16 cellular contexts compared by ENCODE assay signal in genomic region chr9:122262073-122262472, GRCh38. TPM values are rescaled to one million over a fixed set of nuclear protein-coding genes. Genes with fewer than 3 reads are reported as not detected.
A peak's percentile ranks its signal among the peaks of the same experiment; 100 is the strongest.
DNase-seq lines count a peak whose midpoint lies in the region; ATAC-seq, FAIRE-seq and TF ChIP-seq lines count a peak whose summit lies in the region.
"Had no signal": no experiment of that assay in that cellular context is flagged by ENCODE, and none has a peak within 500 bp of the region (broad histone marks: within the 10 kb centered on the region; RNA-seq: fewer than 3 reads in every experiment).

No MANE protein-coding gene starts in this region.

- H3K36me3 Mint-ChIP-seq in T-helper 1 cell treated with Interleukin-12 subunit alpha and Interleukin-12 subunit beta and Interleukin-4 antibody, amounts not matched to agents 30 μg/mL and 1 μg/mL, for 36 hours (ENCODE audit: low read depth), result peaks cover 27% of the 10 kb centered on the region
- peaks cover 36% of the 10 kb centered on the region for H3K36me3 Mint-ChIP-seq in nephron (ENCODE audit: low read depth)

- H3K27ac Mint-ChIP-seq in T-helper 1 cell treated with Interleukin-12 subunit alpha and Interleukin-12 subunit beta and Interleukin-4 antibody, amounts not matched to agents 30 μg/mL and 1 μg/mL, for 36 hours, result no peak overlapping the region
- H3K27ac Mint-ChIP-seq in nephron, result peak overlapping the region; percentile 3 to 79 (median 39)
- H3K27ac Mint-ChIP-seq: stimulated activated memory B cell treated with anti-CD40 and anti-IgM and Interleukin-4, amounts not matched to agents 10 μg/mL and 1 μg/mL and 100 μg/mL, for 72 hours had no signal

- H2AFZ ChIP-seq in DND-41 (ENCODE audit: low read depth, low read length) (no peak overlapping the region), K562 (ENCODE audit: low read depth, low read length) (no peak overlapping the region)
- H2AFZ ChIP-seq: parathyroid adenoma had no signal

- POLR2A ChIA-PET in K562 (lab: Yijun Ruan, JAX), result interaction anchor here (0.6 kb wide), 1 partner anchor 1436 kb away, joined by 3 read pairs; no protein-coding TSS in a partner anchor

- peaks cover 40% of the 10 kb centered on the region for H3K4me1 ChIP-seq in DND-41 (ENCODE audit: insufficient read depth, low read length)
- peaks cover 2 to 26% of the 10 kb centered on the region in 2 experiments; a peak in 3 of 5 replicates for H3K4me1 ChIP-seq in K562 (replicated peaks in 1 of 2; ENCODE audit: control insufficient read depth in 2 of 2, insufficient read depth in 2 of 2, low read length in 2 of 2)

- H3K9me3 Mint-ChIP-seq in T-helper 1 cell treated with Interleukin-12 subunit alpha and Interleukin-12 subunit beta and Interleukin-4 antibody, amounts not matched to agents 30 μg/mL and 1 μg/mL, for 36 hours, result no peaks in the 10 kb centered on the region
- no peaks in the 10 kb centered on the region for H3K9me3 Mint-ChIP-seq in nephron
- H3K9me3 Mint-ChIP-seq: stimulated activated memory B cell treated with anti-CD40 and anti-IgM and Interleukin-4, amounts not matched to agents 10 μg/mL and 1 μg/mL and 100 μg/mL, for 72 hours had no signal

- TF ChIP-seq POLR2A in K562 (conservative IDR thresholded peaks at IDR 0.05), result no peak

- TF ChIP-seq EP300 in K562 (IDR thresholded peaks at IDR 0.05; ENCODE audit: low read length), result no peak

- H3K4me3 ChIP-seq in DND-41 (ENCODE audit: low read depth in 1 of 2, low read length in 2 of 2), result no peak overlapping the region
- H3K4me3 ChIP-seq in K562, result no peak overlapping the region
- H3K4me3 ChIP-seq: cardiac muscle cell, mucosa of descending colon had no signal

- no peak for ATAC-seq in DND-41 (ENCODE audit: insufficient read depth, low read depth)
- no peak for ATAC-seq in K562
- no peak for ATAC-seq in GM19328 (IDR thresholded peaks at IDR 0.05; ENCODE audit: unreplicated experiment)
- ATAC-seq: activated CD8-positive, alpha-beta memory T cell treated with anti-CD3 and anti-CD28 coated beads, Interleukin-2, amount 10 ng/mL, durations not matched to agents 7 days and 5 days; stimulated activated memory B cell treated with anti-CD40 and anti-IgM and Interleukin-4, amounts not matched to agents 10 μg/mL and 1 μg/mL and 100 μg/mL, for 72 hours had no signal

- BruUV-seq in K562 (replicated peaks; lab: Mats Ljungman, UMichigan), result no TSS peak

- H3K27me3 ChIP-seq in DND-41 (ENCODE audit: insufficient read depth, low read length, poor library complexity) (no peaks in the 10 kb centered on the region), K562 (ENCODE audit: control insufficient read depth in 2 of 2, insufficient read depth in 2 of 2, low read length in 2 of 2) (no peaks in the 10 kb centered on the region)
- H3K27me3 ChIP-seq: cardiac muscle cell had no signal

- H3K9me1 ChIP-seq in K562 (ENCODE audit: control insufficient read depth, insufficient read depth, low read length), result no peaks in the 10 kb centered on the region

- no peaks in the 10 kb centered on the region for H3K27me3 Mint-ChIP-seq in T-helper 1 cell treated with Interleukin-12 subunit alpha and Interleukin-12 subunit beta and Interleukin-4 antibody, amounts not matched to agents 30 μg/mL and 1 μg/mL, for 36 hours (ENCODE audit: low read depth)
- H3K27me3 Mint-ChIP-seq in nephron (ENCODE audit: low read depth), result no peaks in the 10 kb centered on the region
- H3K27me3 Mint-ChIP-seq: activated CD8-positive, alpha-beta memory T cell treated with anti-CD3 and anti-CD28 coated beads, Interleukin-2, amount 10 ng/mL, durations not matched to agents 7 days and 5 days; stimulated activated memory B cell treated with anti-CD40 and anti-IgM and Interleukin-4, amounts not matched to agents 10 μg/mL and 1 μg/mL and 100 μg/mL, for 72 hours had no signal

- H3K4me2 ChIP-seq in DND-41 (ENCODE audit: insufficient read depth, low read length), result peak overlapping the region; percentile 39; the same call in 1 of the 2 replicates
- H3K4me2 ChIP-seq in K562 (ENCODE audit: insufficient read depth, low read length), result no peak overlapping the region

- 35% methylated on average over 1 of the region's 1 CpG for WGBS in K562 (ENCODE audit: insufficient coverage, low coverage, missing lambda C conversion rate)

- H3K4me3 Mint-ChIP-seq in T-helper 1 cell treated with Interleukin-12 subunit alpha and Interleukin-12 subunit beta and Interleukin-4 antibody, amounts not matched to agents 30 μg/mL and 1 μg/mL, for 36 hours, result peak overlapping the region; percentile 33
- H3K4me3 Mint-ChIP-seq in nephron, result peak overlapping the region; percentile 45 to 99 (median 77)
- H3K4me3 Mint-ChIP-seq: activated CD8-positive, alpha-beta memory T cell treated with anti-CD3 and anti-CD28 coated beads, Interleukin-2, amount 10 ng/mL, durations not matched to agents 7 days and 5 days; stimulated activated memory B cell treated with anti-CD40 and anti-IgM and Interleukin-4, amounts not matched to agents 10 μg/mL and 1 μg/mL and 100 μg/mL, for 72 hours had no signal

- H3K9ac ChIP-seq in DND-41 (ENCODE audit: low read depth, low read length), result no peak overlapping the region
- no peak overlapping the region for H3K9ac ChIP-seq in K562 (ENCODE audit: insufficient read depth in 1 of 2, low read depth in 2 of 2, low read length in 2 of 2)
- H3K9ac ChIP-seq: parathyroid adenoma had no signal

- intact Hi-C loops in K562 (cut with micrococcal nuclease), result loop anchor here (5.0 kb wide), 1 partner anchor 105 kb away; the partner anchor contains the start of genes MORN5 and NDUFA8

- H3K36me3 ChIP-seq in DND-41 (ENCODE audit: insufficient read depth, low read length) (peaks cover 24% of the 10 kb centered on the region), K562 (ENCODE audit: control insufficient read depth, insufficient read depth, low read length) (peaks cover 72% of the 10 kb centered on the region)

- no peaks in the 10 kb centered on the region for H3K9me3 ChIP-seq in DND-41 (ENCODE audit: insufficient read depth, low read length, severe bottlenecking)
- H3K9me3 ChIP-seq in K562 (replicated peaks; ENCODE audit: control insufficient read depth, insufficient read depth, low read depth, low read length), result no peaks in the 10 kb centered on the region
- H3K9me3 ChIP-seq: mucosa of descending colon had no signal

- H3K4me1 Mint-ChIP-seq in T-helper 1 cell treated with Interleukin-12 subunit alpha and Interleukin-12 subunit beta and Interleukin-4 antibody, amounts not matched to agents 30 μg/mL and 1 μg/mL, for 36 hours (ENCODE audit: low read depth), result peaks cover 26% of the 10 kb centered on the region
- H3K4me1 Mint-ChIP-seq in nephron, result peaks cover 50% of the 10 kb centered on the region

- FAIRE-seq in K562 (lab: Jason Lieb, UNC), result no peak
- no peak for FAIRE-seq in GM19239 (lab: Jason Lieb, UNC)

- TF ChIP-seq CTCF in DND-41 (IDR thresholded peaks at IDR 0.05; ENCODE audit: borderline replicate concordance, extremely low read depth, low read length, poor library complexity, severe bottlenecking) (no peak), K562 (IDR thresholded peaks at IDR 0.05 in 2 of 3, conservative IDR thresholded peaks at IDR 0.05 in 1 of 3; ENCODE audit: insufficient read depth in 2 of 3, low read depth in 1 of 3, low read length in 3 of 3) (no peak), nephron (IDR thresholded peaks at IDR 0.05; ENCODE audit: unreplicated experiment in 3 of 3) (no peak)

- no peak for TF ChIP-seq RAD21 in K562 (CRISPR knock-in tag; conservative IDR thresholded peaks at IDR 0.05 in 1 of 2, IDR thresholded peaks at IDR 0.05 in 1 of 2)

- in situ Hi-C loops in K562 (cut with MboI), result no loop called here

- DNase-seq in T-helper 1 cell (no peak), DND-41 (no peak), K562 (ENCODE audit: extremely low read depth in 1 of 4, low spot score in 3 of 4) (no peak), GM19239 (ENCODE audit: insufficient read length, low spot score) (no peak), NCI-H1048 (lab: John Stamatoyannopoulos, UW) (no peak)
- DNase-seq: activated CD4-positive, CD25-positive, alpha-beta regulatory T cell treated with anti-CD3 and anti-CD28 coated beads, Interleukin-2, amount 50 U/mL, for 72 hours; activated CD8-positive, alpha-beta memory T cell treated with anti-CD3 and anti-CD28 coated beads, Interleukin-2, amount 10 ng/mL, durations not matched to agents 7 days and 5 days; SW 1271 had no signal

- H3K79me2 ChIP-seq in DND-41 (ENCODE audit: insufficient read depth, low read length), result peaks cover 55% of the 10 kb centered on the region
- H3K79me2 ChIP-seq in K562 (ENCODE audit: control insufficient read depth, insufficient read depth, low read length), result peaks cover 71% of the 10 kb centered on the region

- H4K20me1 ChIP-seq in DND-41 (ENCODE audit: insufficient read depth, low read length), result peaks cover 5% of the 10 kb centered on the region; the same call in 1 of the 2 replicates
- H4K20me1 ChIP-seq in K562 (replicated peaks; ENCODE audit: control insufficient read depth, insufficient read depth, low read length), result no peaks in the 10 kb centered on the region

- CTCF ChIA-PET in K562 (lab: Yijun Ruan, JAX; ENCODE audit: low intra/inter-chr PET ratio), result no interaction called here

- H3K27ac ChIP-seq in DND-41 (ENCODE audit: low read length) (no peak overlapping the region), K562 (ENCODE audit: extremely low read depth, low read depth, low read length) (no peak overlapping the region)
- H3K27ac ChIP-seq: cardiac muscle cell, parathyroid adenoma had no signal

RNA-seq across cellular contexts. Expression of gene RBM18, which starts 2.6 kb away (rescaled TPM):
- 4.5 and 12.6 TPM in 2 replicates for total RNA-seq in K562 (2011; cell fraction: chromatin; rRNA removed; ENCODE audit: low replicate concordance)
- 3.5 and 3.7 TPM in 2 replicates for total RNA-seq in K562 (2011; cell fraction: nucleolus; rRNA removed)
- total RNA-seq in K562 (2011; cell fraction: nucleoplasm; rRNA removed), result 5.8 and 9.0 TPM in 2 replicates
- total RNA-seq in K562 (2014; rRNA removed) (7.4 and 7.9 TPM in 2 replicates), K562 (2014; rRNA removed; fragmentation: Illumina TruSeq; extraction: Trizol) (24.5 and 25.2 TPM in 2 replicates), K562 (2015; rRNA removed; fragmentation: Illumina TruSeq; extraction: Trizol) (14.6 and 16.3 TPM in 2 replicates), K562 (2021) (34.0 and 36.4 TPM in 2 replicates)
- polyA plus RNA-seq in K562 (2011; rRNA removed) (46.5 and 61.7 TPM in 2 replicates), K562 (2014; fragmentation: Illumina TruSeq; extraction: Trizol) (39.6 and 41.8 TPM in 2 replicates), K562 (2014; fragmentation: Nextera tagmentation; extraction: Ambion mirVana) (10 to 100 TPM; 84.1 to 86.3 TPM), K562 (2014; rRNA removed) (20.0 and 26.5 TPM in 2 replicates)
- 8.2 and 10.9 TPM in 2 replicates for polyA plus RNA-seq in K562 (2011; cell fraction: cytosol; rRNA removed)
- 6.1 and 11.3 TPM in 2 replicates for polyA plus RNA-seq in K562 (2011; cell fraction: nucleus; rRNA removed)
- 22.9 and 29.0 TPM in 2 replicates for polyA plus RNA-seq in K562 (2012)
- polyA minus RNA-seq in K562 (2011; rRNA and poly(A)+ RNA removed), result 29.0 and 32.7 TPM in 2 replicates
- 6.8 and 12.9 TPM in 2 replicates for polyA minus RNA-seq in K562 (2011; cell fraction: cytosol; rRNA and poly(A)+ RNA removed)
- 2.4 and 4.9 TPM in 2 replicates for polyA minus RNA-seq in K562 (2011; cell fraction: nucleus; rRNA and poly(A)+ RNA removed)

RNA-seq across cellular contexts. Expression of gene MRRF, which starts 2.6 kb away (rescaled TPM):
- total RNA-seq in K562 (2011; cell fraction: chromatin; rRNA removed; ENCODE audit: low replicate concordance), result 118 and 197 TPM in 2 replicates
- 66.7 and 74.3 TPM in 2 replicates for total RNA-seq in K562 (2011; cell fraction: nucleolus; rRNA removed)
- 91.3 and 97.5 TPM in 2 replicates for total RNA-seq in K562 (2011; cell fraction: nucleoplasm; rRNA removed)
- total RNA-seq in K562 (2014; rRNA removed) (53.6 and 57.9 TPM in 2 replicates), K562 (2014; rRNA removed; fragmentation: Illumina TruSeq; extraction: Trizol) (81.2 and 89.5 TPM in 2 replicates), K562 (2015; rRNA removed; fragmentation: Illumina TruSeq; extraction: Trizol) (65.7 and 70.8 TPM in 2 replicates), K562 (2021) (49.0 and 55.0 TPM in 2 replicates)
- polyA plus RNA-seq in K562 (2011; rRNA removed) (101 and 105 TPM in 2 replicates), K562 (2014; fragmentation: Illumina TruSeq; extraction: Trizol) (81.3 and 93.1 TPM in 2 replicates), K562 (2014; fragmentation: Nextera tagmentation; extraction: Ambion mirVana) (10 to 100 TPM; 78.6 to 95.1 TPM), K562 (2014; rRNA removed) (80.2 and 86.8 TPM in 2 replicates)
- 32.0 and 54.7 TPM in 2 replicates for polyA plus RNA-seq in K562 (2011; cell fraction: cytosol; rRNA removed)
- polyA plus RNA-seq in K562 (2011; cell fraction: nucleus; rRNA removed), result 155 and 246 TPM in 2 replicates
- 45.7 and 52.4 TPM in 2 replicates for polyA plus RNA-seq in K562 (2012)
- 103 and 108 TPM in 2 replicates for polyA minus RNA-seq in K562 (2011; rRNA and poly(A)+ RNA removed)
- polyA minus RNA-seq in K562 (2011; cell fraction: cytosol; rRNA and poly(A)+ RNA removed), result 34.3 and 46.7 TPM in 2 replicates
- 56.1 and 91.1 TPM in 2 replicates for polyA minus RNA-seq in K562 (2011; cell fraction: nucleus; rRNA and poly(A)+ RNA removed)

RNA-seq across cellular contexts. Expression of gene LHX6, which starts 33.3 kb away (rescaled TPM):
- 9.0 and 14.1 TPM in 2 replicates for total RNA-seq in K562 (2011; cell fraction: chromatin; rRNA removed; ENCODE audit: low replicate concordance)
- 10.5 and 14.0 TPM in 2 replicates for total RNA-seq in K562 (2011; cell fraction: nucleolus; rRNA removed)
- total RNA-seq in K562 (2011; cell fraction: nucleoplasm; rRNA removed), result 10.1 and 17.3 TPM in 2 replicates
- total RNA-seq in K562 (2014; rRNA removed), result 16.3 and 23.8 TPM in 2 replicates
- 5.1 and 5.4 TPM in 2 replicates for total RNA-seq in K562 (2014; rRNA removed; fragmentation: Illumina TruSeq; extraction: Trizol)
- 7.1 and 8.3 TPM in 2 replicates for total RNA-seq in K562 (2015; rRNA removed; fragmentation: Illumina TruSeq; extraction: Trizol)
- 13.4 and 14.0 TPM in 2 replicates for total RNA-seq in K562 (2021)
- 7.9 and 9.4 TPM in 2 replicates for polyA plus RNA-seq in K562 (2011; rRNA removed)
- 7.8 and 18.0 TPM in 2 replicates for polyA plus RNA-seq in K562 (2011; cell fraction: cytosol; rRNA removed)
- polyA plus RNA-seq in K562 (2011; cell fraction: nucleus; rRNA removed), result 10.5 and 16.5 TPM in 2 replicates
- polyA plus RNA-seq in K562 (2012), result 5.0 and 9.0 TPM in 2 replicates
- 9.5 and 14.8 TPM in 2 replicates for polyA plus RNA-seq in K562 (2014; fragmentation: Illumina TruSeq; extraction: Trizol)
- 1 to 10 TPM; 2.8 to 3.4 TPM for polyA plus RNA-seq in K562 (2014; fragmentation: Nextera tagmentation; extraction: Ambion mirVana)
- polyA plus RNA-seq in K562 (2014; rRNA removed), result 12.0 and 20.9 TPM in 2 replicates
- polyA minus RNA-seq in K562 (2011; rRNA and poly(A)+ RNA removed), result 5.1 and 5.6 TPM in 2 replicates
- 4.7 and 8.4 TPM in 2 replicates for polyA minus RNA-seq in K562 (2011; cell fraction: cytosol; rRNA and poly(A)+ RNA removed)
- polyA minus RNA-seq in K562 (2011; cell fraction: nucleus; rRNA and poly(A)+ RNA removed), result 5.2 and 6.5 TPM in 2 replicates
- total RNA-seq: activated CD8-positive, alpha-beta memory T cell treated with anti-CD3 and anti-CD28 coated beads, Interleukin-2, amount 10 ng/mL, durations not matched to agents 7 days and 5 days; fibroblast of lung had no signal
- polyA plus RNA-seq: cardiac muscle cell had no signal
